ENCODE assay signal across 8 cellular contexts in the genomic region with DNA sequence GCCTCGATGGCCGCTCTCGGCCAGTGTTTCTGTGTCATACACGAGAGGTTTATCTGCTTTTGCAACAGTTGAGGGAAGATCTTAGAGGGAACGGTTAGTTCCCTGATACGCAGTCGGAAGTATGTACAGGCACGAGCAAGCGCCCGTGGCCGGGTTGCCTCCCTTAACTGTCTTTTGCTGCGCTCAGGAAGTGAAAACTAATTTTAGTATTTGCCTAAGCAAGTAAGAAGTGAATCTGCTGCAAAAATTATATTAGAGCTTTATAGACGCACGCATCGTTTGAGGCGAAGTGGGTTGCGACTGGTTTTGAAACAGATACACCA. TPM values are rescaled to one million over a fixed set of nuclear protein-coding genes. Genes with fewer than 3 reads are reported as not detected.
DNase-seq lines count a peak whose midpoint lies in the region; ATAC-seq and TF ChIP-seq lines count a peak whose summit lies in the region.

No MANE protein-coding gene starts in this region.

- H3K27me3 ChIP-seq in DND-41 (ENCODE audit: insufficient read depth, low read length, poor library complexity) = no peaks in the 10 kb centered on the region

- H3K9me3 ChIP-seq in DND-41 (ENCODE audit: insufficient read depth, low read length, severe bottlenecking) = no peaks in the 10 kb centered on the region

- TF ChIP-seq CTCF in DND-41 (IDR thresholded peaks at IDR 0.05; ENCODE audit: borderline replicate concordance, extremely low read depth, low read length, poor library complexity, severe bottlenecking) = no peak
- no peak for TF ChIP-seq CTCF in activated B cell treated with CpG ODN at 0.5 μM for 24 hours (IDR thresholded peaks at IDR 0.05)

- peak; percentile 56 for DNase-seq in DND-41
- DNase-seq in HT1080 (ENCODE audit: low read depth) = peak; percentile 4
- no peak for DNase-seq in activated B cell treated with CpG ODN at 0.5 μM for 24 hours
- no peak for DNase-seq in natural killer cell treated with Interleukin-12 subunit alpha and Interleukin-12 subunit beta and Interleukin-15 and Interleukin-18, amount 100 ng/mL, for 72 hours (ENCODE audit: low spot score)
- no peak for DNase-seq in AG08395 (ENCODE audit: low spot score)
- DNase-seq in T1000 (lab: John Stamatoyannopoulos, UW) = no peak

- peak overlapping the region; percentile 77 for H3K4me2 ChIP-seq in DND-41 (ENCODE audit: insufficient read depth, low read length)

- peak overlapping the region; percentile 89 for H3K27ac Mint-ChIP-seq in activated B cell treated with CpG ODN at 0.5 μM for 24 hours
- H3K27ac Mint-ChIP-seq in natural killer cell treated with Interleukin-12 subunit alpha and Interleukin-12 subunit beta and Interleukin-15 and Interleukin-18, amount 100 ng/mL, for 72 hours = peak overlapping the region in 1 of 2 donors; percentile 46

- H3K27ac ChIP-seq in DND-41 (ENCODE audit: low read length) = peak overlapping the region; percentile 86

- H2AFZ ChIP-seq in DND-41 (ENCODE audit: low read depth, low read length) = peak overlapping the region; percentile 79

- POLR2A ChIA-PET in activated B cell treated with CpG ODN at 0.5 μM for 24 hours (lab: Charles Lee) = interaction anchor here (0.6 to 2.7 kb wide), 7 partner anchors 13 to 1064 kb away, joined by 3 to 28 read pairs (median 6); partner anchors contain the start of genes EOLA2, IDS and MTMR1

- no peaks in the 10 kb centered on the region for H3K36me3 Mint-ChIP-seq in activated B cell treated with CpG ODN at 0.5 μM for 24 hours (ENCODE audit: low read depth)
- no peaks in the 10 kb centered on the region for H3K36me3 Mint-ChIP-seq in natural killer cell treated with Interleukin-12 subunit alpha and Interleukin-12 subunit beta and Interleukin-15 and Interleukin-18, amount 100 ng/mL, for 72 hours

- peaks cover 50% of the 10 kb centered on the region for H3K79me2 ChIP-seq in DND-41 (ENCODE audit: insufficient read depth, low read length)

- CTCF ChIA-PET in activated B cell treated with CpG ODN at 0.5 μM for 24 hours (lab: Charles Lee) = interaction anchor here (1.1 kb wide), 1 partner anchor 18 kb away, joined by 6 read pairs; no protein-coding TSS in a partner anchor

- H3K9ac ChIP-seq in DND-41 (ENCODE audit: low read depth, low read length) = peak overlapping the region; percentile 78

- no peaks in the 10 kb centered on the region for H3K27me3 Mint-ChIP-seq in activated B cell treated with CpG ODN at 0.5 μM for 24 hours
- H3K27me3 Mint-ChIP-seq in natural killer cell treated with Interleukin-12 subunit alpha and Interleukin-12 subunit beta and Interleukin-15 and Interleukin-18, amount 100 ng/mL, for 72 hours = peaks cover 0 to 18% of the 10 kb centered on the region in 2 donors

- ATAC-seq in DND-41 (ENCODE audit: insufficient read depth, low read depth) = peak; percentile 44
- ATAC-seq in GM21390 (IDR thresholded peaks at IDR 0.05; ENCODE audit: unreplicated experiment) = peak; percentile 29
- ATAC-seq in activated B cell treated with CpG ODN at 0.5 μM for 24 hours (ENCODE audit: low read depth) = peak; percentile 25
- ATAC-seq in esophagus mucosa = peak; percentile 25
- ATAC-seq in natural killer cell treated with Interleukin-12 subunit alpha and Interleukin-12 subunit beta and Interleukin-15 and Interleukin-18, amount 100 ng/mL, for 72 hours = peak in 1 of 2 donors; percentile 48

- no peaks in the 10 kb centered on the region; the same call in 1 of the 2 replicates for H4K20me1 ChIP-seq in DND-41 (ENCODE audit: insufficient read depth, low read length)

- H3K4me1 Mint-ChIP-seq in activated B cell treated with CpG ODN at 0.5 μM for 24 hours = peaks cover 51% of the 10 kb centered on the region
- peaks cover 22 to 38% of the 10 kb centered on the region in 2 donors for H3K4me1 Mint-ChIP-seq in natural killer cell treated with Interleukin-12 subunit alpha and Interleukin-12 subunit beta and Interleukin-15 and Interleukin-18, amount 100 ng/mL, for 72 hours (ENCODE audit: low read depth in 2 of 2)

- intact Hi-C loops in activated B cell treated with CpG ODN at 0.5 μM for 24 hours (cut with micrococcal nuclease) = loop anchor here (1.0 to 2.0 kb wide), 7 partner anchors 18 to 828 kb away; partner anchors contain the start of genes CD99L2, MTMR1 and VMA21

- peaks cover 50% of the 10 kb centered on the region for H3K4me1 ChIP-seq in DND-41 (ENCODE audit: insufficient read depth, low read length)

- no peaks in the 10 kb centered on the region for H3K36me3 ChIP-seq in DND-41 (ENCODE audit: insufficient read depth, low read length)

- peak overlapping the region; percentile 59 to 87 for H3K4me3 ChIP-seq in DND-41 (ENCODE audit: low read depth in 1 of 2, low read length in 2 of 2)

- no peaks in the 10 kb centered on the region for H3K9me3 Mint-ChIP-seq in activated B cell treated with CpG ODN at 0.5 μM for 24 hours
- H3K9me3 Mint-ChIP-seq in natural killer cell treated with Interleukin-12 subunit alpha and Interleukin-12 subunit beta and Interleukin-15 and Interleukin-18, amount 100 ng/mL, for 72 hours = no peaks in the 10 kb centered on the region

- peak overlapping the region; percentile 86 for H3K4me3 Mint-ChIP-seq in activated B cell treated with CpG ODN at 0.5 μM for 24 hours
- peak overlapping the region; percentile 77 for H3K4me3 Mint-ChIP-seq in natural killer cell treated with Interleukin-12 subunit alpha and Interleukin-12 subunit beta and Interleukin-15 and Interleukin-18, amount 100 ng/mL, for 72 hours

RNA-seq across cellular contexts. Expression of gene MTM1, which starts 0.7 kb away (rescaled TPM):
- 4.9 and 6.4 TPM in 2 replicates for total RNA-seq in HT1080 (2014; rRNA removed; shearing (Covaris generic))
- 5.7 and 7.0 TPM in 2 replicates for polyA plus RNA-seq in HT1080 (2015; cell fraction: cytosol; rRNA removed)
- 9.9 and 10.2 TPM in 2 replicates for polyA plus RNA-seq in HT1080 (2015; cell fraction: nucleus; rRNA removed)
- total RNA-seq in activated B cell treated with CpG ODN at 0.5 μM for 24 hours = 22.0 and 24.4 TPM in 2 replicates
- 13.2 TPM for total RNA-seq in esophagus mucosa
- total RNA-seq in natural killer cell treated with Interleukin-12 subunit alpha and Interleukin-12 subunit beta and Interleukin-15 and Interleukin-18, amount 100 ng/mL, for 72 hours = 10 to 100 TPM in 1 of 2 donors, 1 to 10 TPM in 1; 9.1 to 10.8 TPM

Comparison
In these comparisons a context has a peak if more than half of its experiments do, and no peak if none do; other contexts are left out.
1. DNase-seq: peak in DND-41 (single experiment) and HT1080 (single experiment); none in activated B cell treated with CpG ODN at 0.5 μM for 24 hours (single experiment), natural killer cell treated with Interleukin-12 subunit alpha and Interleukin-12 subunit beta and Interleukin-15 and Interleukin-18, amount 100 ng/mL, for 72 hours (single experiment), AG08395 (single experiment) and T1000 (single experiment).